ENCODE assay signal across 20 cellular contexts in the genomic region with DNA sequence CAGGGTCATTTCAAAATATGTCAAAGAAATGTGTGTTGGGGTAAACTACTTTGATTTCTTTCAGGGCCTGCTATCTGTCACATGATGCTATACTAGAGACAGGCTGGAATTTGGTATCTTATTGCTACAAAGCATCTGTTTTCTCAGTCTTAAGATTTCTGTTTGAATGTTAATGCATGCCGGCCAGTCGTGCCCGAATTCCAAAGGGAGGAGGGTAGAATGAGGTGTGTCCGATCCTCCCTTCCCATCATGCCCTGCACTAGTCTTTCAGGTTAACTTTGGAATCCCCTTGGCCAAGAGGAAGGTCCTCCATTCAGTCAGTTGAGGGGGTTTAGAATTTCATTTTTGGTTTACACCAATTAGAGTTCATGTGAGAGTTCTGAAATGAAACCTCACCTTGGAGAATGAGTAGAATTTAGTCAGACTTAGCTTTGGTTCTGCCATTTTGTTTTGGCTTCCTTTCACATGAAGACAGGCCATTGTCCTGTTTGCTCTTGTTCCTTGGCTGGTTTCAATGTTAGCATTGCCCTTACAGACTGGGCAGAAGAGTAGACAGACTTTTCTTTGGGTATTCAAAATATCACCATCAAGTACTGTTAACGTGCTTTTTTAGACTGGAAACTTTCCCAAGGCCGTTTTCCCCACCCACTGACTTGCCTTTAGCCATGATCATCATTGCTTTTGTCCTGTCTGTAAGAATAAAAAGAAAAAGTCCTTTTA.
DNase-seq lines count a peak whose midpoint lies in the region; ATAC-seq and TF ChIP-seq lines count a peak whose summit lies in the region.
"Had no signal": no experiment of that assay in that cellular context is flagged by ENCODE, and none has a peak within 500 bp of the region (broad histone marks: within the 10 kb centered on the region; RNA-seq: fewer than 3 reads in every experiment).

No MANE protein-coding gene starts in this region.

- no peaks in the 10 kb centered on the region for H3K9me3 ChIP-seq in left ventricle myocardium inferior (replicated peaks)
- H3K9me3 ChIP-seq: psoas muscle, suprapubic skin had no signal

- H3K27ac ChIP-seq in left ventricle myocardium inferior (replicated peaks) = peak overlapping the region; percentile 45
- H3K27ac ChIP-seq: HL-60, psoas muscle, suprapubic skin had no signal

- ATAC-seq in Right ventricle myocardium inferior = no peak
- no peak for ATAC-seq in central memory CD8-positive, alpha-beta T cell (replicated peaks; ENCODE audit: extremely low read depth, poor library complexity, severe bottlenecking)
- ATAC-seq in HG03565 (IDR thresholded peaks at IDR 0.05; ENCODE audit: unreplicated experiment) = no peak
- ATAC-seq in GM21619 (IDR thresholded peaks at IDR 0.05; ENCODE audit: unreplicated experiment) = no peak
- ATAC-seq in GM21423 (IDR thresholded peaks at IDR 0.05; ENCODE audit: unreplicated experiment) = no peak
- ATAC-seq: psoas muscle had no signal

- no peaks in the 10 kb centered on the region for H3K27me3 Mint-ChIP-seq in central memory CD8-positive, alpha-beta T cell
- H3K27me3 Mint-ChIP-seq in mesothelial cell of epicardium (ENCODE audit: low read depth) = no peaks in the 10 kb centered on the region

- H3K36me3 Mint-ChIP-seq in central memory CD8-positive, alpha-beta T cell (ENCODE audit: insufficient read depth) = peaks cover 17% of the 10 kb centered on the region
- H3K36me3 Mint-ChIP-seq in mesothelial cell of epicardium = no peaks in the 10 kb centered on the region

- H3K4me1 ChIP-seq in left ventricle myocardium inferior = peaks cover 20% of the 10 kb centered on the region
- H3K4me1 ChIP-seq: psoas muscle had no signal

- peaks cover 25% of the 10 kb centered on the region for H3K4me1 Mint-ChIP-seq in central memory CD8-positive, alpha-beta T cell
- peaks cover 18% of the 10 kb centered on the region for H3K4me1 Mint-ChIP-seq in mesothelial cell of epicardium
- H3K4me1 Mint-ChIP-seq: neural crest cell had no signal

- no peaks in the 10 kb centered on the region for H3K36me3 ChIP-seq in left ventricle myocardium inferior
- H3K36me3 ChIP-seq: suprapubic skin had no signal

- no peak for DNase-seq in left ventricle myocardium inferior
- DNase-seq in Right ventricle myocardium inferior (ENCODE audit: missing footprints) = no peak
- DNase-seq in central memory CD8-positive, alpha-beta T cell (ENCODE audit: low spot score in 2 of 2) = no peak
- no peak for DNase-seq in mesothelial cell of epicardium (ENCODE audit: low spot score in 2 of 2, unreplicated experiment in 2 of 2)
- no peak for DNase-seq in activated effector memory CD4-positive, alpha-beta T cell treated with Interleukin-2 at 50 U/mL for 16 hours
- DNase-seq: activated CD4-positive, CD25-positive, alpha-beta regulatory T cell; C1 segment of cervical spinal cord; central memory CD4-positive, alpha-beta T cell; DMS53; islet precursor cell; KBM-7; NCI-H2029 treated with DMSO at 0.1 percent for 48 hours; psoas muscle; stimulated activated CD4-positive, alpha-beta T cell treated with anti-CD3 and anti-CD28 coated beads, Interleukin-4, amount 100 ng/mL, for 4 hours had no signal

- intact Hi-C loops in left ventricle myocardium inferior (cut with micrococcal nuclease) (no loop called here), Right ventricle myocardium inferior (cut with DNase I) (no loop called here)

- H3K27me3 ChIP-seq in left ventricle myocardium inferior (ENCODE audit: low read depth) = no peaks in the 10 kb centered on the region
- H3K27me3 ChIP-seq: suprapubic skin had no signal

- no peaks in the 10 kb centered on the region for H3K9me3 Mint-ChIP-seq in central memory CD8-positive, alpha-beta T cell
- peaks cover 4% of the 10 kb centered on the region for H3K9me3 Mint-ChIP-seq in mesothelial cell of epicardium
- H3K9me3 Mint-ChIP-seq: neural crest cell had no signal

- no peak overlapping the region for H3K4me3 Mint-ChIP-seq in central memory CD8-positive, alpha-beta T cell
- no peak overlapping the region for H3K4me3 Mint-ChIP-seq in mesothelial cell of epicardium
- H3K4me3 Mint-ChIP-seq: neural crest cell had no signal

- H3K4me3 ChIP-seq in left ventricle myocardium inferior = no peak overlapping the region
- H3K4me3 ChIP-seq: psoas muscle, suprapubic skin had no signal

- peak overlapping the region; percentile 37 for H3K27ac Mint-ChIP-seq in central memory CD8-positive, alpha-beta T cell (ENCODE audit: low read depth)
- H3K27ac Mint-ChIP-seq in mesothelial cell of epicardium = peak overlapping the region; percentile 55

- TF ChIP-seq CTCF in left ventricle myocardium inferior (IDR thresholded peaks at IDR 0.05; ENCODE audit: borderline replicate concordance) (no peak), mesothelial cell of epicardium (IDR thresholded peaks at IDR 0.05; ENCODE audit: unreplicated experiment) (no peak)
